ENCODE assay signal across 14 cellular contexts in genomic region chr16:53065436-53066165, GRCh38. TPM values are rescaled to one million over a fixed set of nuclear protein-coding genes. Genes with fewer than 3 reads are reported as not detected.
A peak's percentile ranks its signal among the peaks of the same experiment; 100 is the strongest.
DNase-seq lines count a peak whose midpoint lies in the region; ATAC-seq, FAIRE-seq and TF ChIP-seq lines count a peak whose summit lies in the region.
"Had no signal": no experiment of that assay in that cellular context is flagged by ENCODE, and none has a peak within 500 bp of the region (broad histone marks: within the 10 kb centered on the region; RNA-seq: fewer than 3 reads in every experiment).

No MANE protein-coding gene starts in this region.

- TF ChIP-seq CTCF in H9 (conservative IDR thresholded peaks at IDR 0.05), result no peak
- TF ChIP-seq CTCF in K562 (IDR thresholded peaks at IDR 0.05 in 2 of 3, conservative IDR thresholded peaks at IDR 0.05 in 1 of 3; ENCODE audit: insufficient read depth in 2 of 3, low read depth in 1 of 3, low read length in 3 of 3), result no peak
- no peak for TF ChIP-seq CTCF in foreskin fibroblast (IDR thresholded peaks at IDR 0.05; ENCODE audit: low read depth, low read length)
- TF ChIP-seq CTCF in vagina (IDR thresholded peaks at IDR 0.05), result no peak

- no peak overlapping the region for H3K56ac ChIP-seq in H9 (ENCODE audit: insufficient read length, low read depth, low read length)

- no peak overlapping the region for H2BK15ac ChIP-seq in H9 (ENCODE audit: low read depth, low read length)

- TF ChIP-seq EP300 in K562 (IDR thresholded peaks at IDR 0.05; ENCODE audit: low read length), result peak; percentile 62

- H3K27me3 ChIP-seq in H9 (ENCODE audit: insufficient read depth, low read length), result no peaks in the 10 kb centered on the region
- H3K27me3 ChIP-seq in K562 (ENCODE audit: control insufficient read depth in 2 of 2, insufficient read depth in 2 of 2, low read length in 2 of 2), result no peaks in the 10 kb centered on the region
- H3K27me3 ChIP-seq in right cardiac atrium (ENCODE audit: control insufficient read depth, insufficient read depth), result no peaks in the 10 kb centered on the region
- H3K27me3 ChIP-seq in skeletal muscle tissue (ENCODE audit: control insufficient read depth in 3 of 3, insufficient read depth in 3 of 3, low read length in 3 of 3), result no peaks in the 10 kb centered on the region
- no peaks in the 10 kb centered on the region for H3K27me3 ChIP-seq in vagina
- H3K27me3 ChIP-seq: neutrophil had no signal

- H2AFZ ChIP-seq in H9 (ENCODE audit: low read length) (no peak overlapping the region), K562 (ENCODE audit: low read depth, low read length) (no peak overlapping the region)

- no peak overlapping the region for H3K4me3 ChIP-seq in K562
- H3K4me3 ChIP-seq in right cardiac atrium (ENCODE audit: low read length), result no peak overlapping the region
- no peak overlapping the region for H3K4me3 ChIP-seq in skeletal muscle tissue (ENCODE audit: low read length in 3 of 3)
- no peak overlapping the region for H3K4me3 ChIP-seq in foreskin fibroblast (ENCODE audit: low read depth in 1 of 2, low read length in 2 of 2)
- H3K4me3 ChIP-seq in vagina, result no peak overlapping the region

- TF ChIP-seq POLR2A in K562 (conservative IDR thresholded peaks at IDR 0.05), result no peak
- no peak for TF ChIP-seq POLR2A in vagina (IDR thresholded peaks at IDR 0.05)

- no peak overlapping the region for H3T11ph ChIP-seq in H9 (ENCODE audit: low read length)

- no peak overlapping the region for H2BK12ac ChIP-seq in H9 (ENCODE audit: insufficient read length, low read depth, low read length)

- H3K27ac ChIP-seq in H9 (ENCODE audit: insufficient read length, low read depth, low read length) (no peak overlapping the region), K562 (ENCODE audit: extremely low read depth, low read depth, low read length) (no peak overlapping the region), right cardiac atrium (ENCODE audit: low read length) (peak overlapping the region; percentile 76), skeletal muscle tissue (ENCODE audit: low read depth, low read length) (peak overlapping the region; percentile 53), vagina (no peak overlapping the region)
- H3K27ac ChIP-seq: neutrophil had no signal

- POLR2A ChIA-PET in K562 (lab: Yijun Ruan, JAX), result interaction anchor here (0.6 to 1.6 kb wide), 4 partner anchors 9 to 229 kb away, joined by 3 to 8 read pairs (median 4); no protein-coding TSS in a partner anchor
- POLR2A ChIA-PET in naive thymus-derived CD8-positive, alpha-beta T cell (lab: Charles Lee), result no interaction called here

- H3K9ac ChIP-seq in H9 (ENCODE audit: extremely low read depth, insufficient read length, low read length), result no peak overlapping the region
- no peak overlapping the region for H3K9ac ChIP-seq in K562 (ENCODE audit: insufficient read depth in 1 of 2, low read depth in 2 of 2, low read length in 2 of 2)
- H3K9ac ChIP-seq in skeletal muscle tissue (ENCODE audit: low read depth in 1 of 3, low read length in 3 of 3), result no peak overlapping the region

- no peak overlapping the region for H3K4ac ChIP-seq in H9 (ENCODE audit: low read depth, low read length)

- H3K23ac ChIP-seq in H9 (ENCODE audit: insufficient read length, low read depth, low read length), result no peak overlapping the region

- no peaks in the 10 kb centered on the region for H4K20me1 ChIP-seq in H9 (ENCODE audit: control insufficient read depth, insufficient read depth, insufficient read length)
- H4K20me1 ChIP-seq in K562 (replicated peaks; ENCODE audit: control insufficient read depth, insufficient read depth, low read length), result 0 out of 2 replicates have a peak, but pooled peaks cover 3% of the 10 kb centered on the region

- no peaks in the 10 kb centered on the region for H3K27me3 Mint-ChIP-seq in H9 (ENCODE audit: low read depth)
- H3K27me3 Mint-ChIP-seq in naive thymus-derived CD8-positive, alpha-beta T cell, result no peaks in the 10 kb centered on the region
- H3K27me3 Mint-ChIP-seq: activated CD8-positive, alpha-beta memory T cell treated with anti-CD3 and anti-CD28 coated beads, Interleukin-2, amount 10 ng/mL, durations not matched to agents 7 days and 5 days had no signal

- no peaks in the 10 kb centered on the region for H3K9me3 ChIP-seq in H9 (ENCODE audit: control insufficient read depth, low read depth, low read length)
- H3K9me3 ChIP-seq in K562 (replicated peaks; ENCODE audit: control insufficient read depth, insufficient read depth, low read depth, low read length), result no peaks in the 10 kb centered on the region
- no peaks in the 10 kb centered on the region for H3K9me3 ChIP-seq in right cardiac atrium (ENCODE audit: control insufficient read depth, low read length)
- H3K9me3 ChIP-seq in skeletal muscle tissue (ENCODE audit: control insufficient read depth in 3 of 3, low read length in 3 of 3), result no peaks in the 10 kb centered on the region
- H3K9me3 ChIP-seq in vagina, result no peaks in the 10 kb centered on the region
- H3K9me3 ChIP-seq: neutrophil had no signal

- no peak overlapping the region for H4K8ac ChIP-seq in H9 (replicated peaks; ENCODE audit: insufficient read length, low read depth, low read length)

- no peak overlapping the region for H2BK20ac ChIP-seq in H9 (ENCODE audit: low read depth, low read length, poor library complexity, severe bottlenecking)

- intact Hi-C loops in K562 (cut with micrococcal nuclease), result no loop called here
- intact Hi-C loops in right cardiac atrium (cut with DNase I), result no loop called here
- intact Hi-C loops in vagina (cut with DNase I), result no loop called here

- no peak overlapping the region for H3K18ac ChIP-seq in H9 (ENCODE audit: insufficient read length, low read depth, low read length)

- H3K9me3 Mint-ChIP-seq in H9, result no peaks in the 10 kb centered on the region
- H3K9me3 Mint-ChIP-seq in naive thymus-derived CD8-positive, alpha-beta T cell, result no peaks in the 10 kb centered on the region

- DNase-seq in H9 (no peak), K562 (ENCODE audit: extremely low read depth in 1 of 4, low spot score in 3 of 4) (peak in 1 of 4 experiments; percentile 41), right cardiac atrium (no peak), foreskin fibroblast (no peak), vagina (ENCODE audit: extremely low spot score in 2 of 2) (no peak), Ammon's horn (ENCODE audit: low spot score) (no peak)
- DNase-seq in naive thymus-derived CD8-positive, alpha-beta T cell, result no peak
- DNase-seq: activated CD8-positive, alpha-beta memory T cell treated with anti-CD3 and anti-CD28 coated beads, Interleukin-2, amount 10 ng/mL, durations not matched to agents 7 days and 5 days; activated naive CD4-positive, alpha-beta T cell; DMS53; NCI-H1092 treated with DMSO at 0.1 percent for 48 hours; NCI-H2171 had no signal

- H3K4me1 ChIP-seq in H9 (ENCODE audit: insufficient read depth, low read length) (no peaks in the 10 kb centered on the region), K562 (replicated peaks in 1 of 2; ENCODE audit: control insufficient read depth in 2 of 2, insufficient read depth in 2 of 2, low read length in 2 of 2) (peaks cover 0 to 14% of the 10 kb centered on the region in 2 experiments; a peak in 2 of 5 replicates), right cardiac atrium (ENCODE audit: control insufficient read depth, insufficient read depth, low read length) (peaks cover 15% of the 10 kb centered on the region), skeletal muscle tissue (ENCODE audit: control insufficient read depth in 3 of 3, insufficient read depth in 3 of 3, low read length in 3 of 3) (peaks cover 13 to 30% (median 30%) of the 10 kb centered on the region in 3 donors), vagina (peaks cover 18% of the 10 kb centered on the region)

- no peak overlapping the region for H2BK5ac ChIP-seq in H9 (ENCODE audit: insufficient read length, low read length)

- peaks cover 30% of the 10 kb centered on the region; the same call in 2 of the 3 replicates for H3K36me3 ChIP-seq in K562 (ENCODE audit: control insufficient read depth, insufficient read depth, low read length)
- H3K36me3 ChIP-seq in skeletal muscle tissue (ENCODE audit: control insufficient read depth in 3 of 3, insufficient read depth in 3 of 3, low read length in 3 of 3), result no peaks in the 10 kb centered on the region
- no peaks in the 10 kb centered on the region for H3K36me3 ChIP-seq in vagina
- H3K36me3 ChIP-seq: neutrophil had no signal

- CTCF ChIA-PET in K562 (lab: Yijun Ruan, JAX; ENCODE audit: low intra/inter-chr PET ratio), result no interaction called here

- H3K27ac Mint-ChIP-seq in H9, result peak overlapping the region in 2 of 3 experiments; percentile 50 to 77; a peak in 2 of 7 replicates
- H3K27ac Mint-ChIP-seq in naive thymus-derived CD8-positive, alpha-beta T cell, result peak overlapping the region in 3 of 10 donors; percentile 20 to 62 (median 32)

- no peaks in the 10 kb centered on the region for H3K79me1 ChIP-seq in H9 (ENCODE audit: insufficient read depth, low read depth, low read length, poor library complexity, severe bottlenecking)

- in situ Hi-C loops in K562 (cut with MboI), result no loop called here

- no peak overlapping the region for H2BK120ac ChIP-seq in H9 (ENCODE audit: low read depth, low read length, poor library complexity, severe bottlenecking)

- no peak for TF ChIP-seq RAD21 in K562 (CRISPR knock-in tag; conservative IDR thresholded peaks at IDR 0.05 in 1 of 2, IDR thresholded peaks at IDR 0.05 in 1 of 2)

- H3K79me2 ChIP-seq in H9 (ENCODE audit: insufficient read depth, low read length), result no peaks in the 10 kb centered on the region; the same call in none of the 2 replicates
- peaks cover 88% of the 10 kb centered on the region for H3K79me2 ChIP-seq in K562 (ENCODE audit: control insufficient read depth, insufficient read depth, low read length)

- peak; percentile 63 for ATAC-seq in K562
- peak; percentile 75 to 82 for ATAC-seq in right cardiac atrium
- no peak for ATAC-seq in naive thymus-derived CD8-positive, alpha-beta T cell
- ATAC-seq: activated CD8-positive, alpha-beta memory T cell treated with anti-CD3 and anti-CD28 coated beads, Interleukin-2, amount 10 ng/mL, durations not matched to agents 7 days and 5 days had no signal

- no CpG with 5 or more reads among the region's 6 CpGs for WGBS in H9 (ENCODE audit: extremely low coverage, insufficient read length, low lambda C conversion rate)
- 29% methylated on average over 6 of the region's 6 CpGs for WGBS in K562 (ENCODE audit: insufficient coverage, low coverage, missing lambda C conversion rate)
- 44% methylated on average over 6 of the region's 6 CpGs for WGBS in right cardiac atrium

- H3K23me2 ChIP-seq in H9 (ENCODE audit: insufficient read length, low read depth, low read length, poor library complexity, severe bottlenecking), result no peaks in the 10 kb centered on the region

- no peak overlapping the region for H2AK5ac ChIP-seq in H9 (ENCODE audit: insufficient read length, low read length)

- H4K5ac ChIP-seq in H9 (ENCODE audit: insufficient read length, low read depth, low read length), result peak overlapping the region; percentile 59

- no peak overlapping the region for H4K91ac ChIP-seq in H9 (ENCODE audit: insufficient read length, low read depth, low read length)

- no peak for FAIRE-seq in K562 (lab: Jason Lieb, UNC)

- H3K36me3 Mint-ChIP-seq in H9 (ENCODE audit: insufficient read depth in 1 of 3, low read depth in 3 of 3), result peaks cover 0 to 16% (median 4%) of the 10 kb centered on the region in 3 experiments; a peak in 4 of 7 replicates
- H3K36me3 Mint-ChIP-seq in naive thymus-derived CD8-positive, alpha-beta T cell, result no peaks in the 10 kb centered on the region

- BruUV-seq in K562 (replicated peaks; lab: Mats Ljungman, UMichigan), result no TSS peak

- peaks cover 17 to 20% of the 10 kb centered on the region in 2 experiments for H3K4me1 Mint-ChIP-seq in H9
- peaks cover 20 to 85% (median 59%) of the 10 kb centered on the region in 4 donors for H3K4me1 Mint-ChIP-seq in naive thymus-derived CD8-positive, alpha-beta T cell

- H3K4me2 ChIP-seq in H9 (ENCODE audit: insufficient read depth, insufficient read length, low read length) (no peak overlapping the region), K562 (ENCODE audit: insufficient read depth, low read length) (no peak overlapping the region)

- H3K4me3 Mint-ChIP-seq in H9, result no peak overlapping the region
- H3K4me3 Mint-ChIP-seq in naive thymus-derived CD8-positive, alpha-beta T cell, result no peak overlapping the region
- H3K4me3 Mint-ChIP-seq: activated CD8-positive, alpha-beta memory T cell treated with anti-CD3 and anti-CD28 coated beads, Interleukin-2, amount 10 ng/mL, durations not matched to agents 7 days and 5 days had no signal

- no peak overlapping the region for H3K14ac ChIP-seq in H9 (ENCODE audit: insufficient read depth, low read length)

- no peaks in the 10 kb centered on the region for H3K9me1 ChIP-seq in K562 (ENCODE audit: control insufficient read depth, insufficient read depth, low read length)

RNA-seq across cellular contexts. Expression of gene CHD9, which starts 10.8 kb away (rescaled TPM):
- total RNA-seq in H9 (2021) (37.6 and 46.2 TPM in 2 replicates), K562 (2014; rRNA removed) (22.0 and 32.0 TPM in 2 replicates), K562 (2014; rRNA removed; fragmentation: Illumina TruSeq; extraction: Trizol) (58.1 and 65.4 TPM in 2 replicates), K562 (2015; rRNA removed; fragmentation: Illumina TruSeq; extraction: Trizol) (49.1 and 54.0 TPM in 2 replicates), K562 (2021) (38.8 and 40.7 TPM in 2 replicates), right cardiac atrium (10 to 100 TPM; 49.4 to 73.5 (median 57.4) TPM), skeletal muscle tissue (69.4 TPM), vagina (77.6 TPM)
- 65.0 and 350 TPM in 2 replicates for total RNA-seq in K562 (2011; cell fraction: chromatin; rRNA removed; ENCODE audit: low replicate concordance)
- 31.9 and 54.3 TPM in 2 replicates for total RNA-seq in K562 (2011; cell fraction: nucleolus; rRNA removed)
- 103 and 111 TPM in 2 replicates for total RNA-seq in K562 (2011; cell fraction: nucleoplasm; rRNA removed)
- polyA plus RNA-seq in K562 (2011; rRNA removed) (33.9 and 41.6 TPM in 2 replicates), K562 (2014; fragmentation: Illumina TruSeq; extraction: Trizol) (25.6 and 29.0 TPM in 2 replicates), K562 (2014; fragmentation: Nextera tagmentation; extraction: Ambion mirVana) (10 to 100 TPM; 33.7 to 69.3 TPM), K562 (2014; rRNA removed) (26.1 and 40.6 TPM in 2 replicates), right cardiac atrium (7.3 TPM)
- 6.7 and 13.4 TPM in 2 replicates for polyA plus RNA-seq in K562 (2011; cell fraction: cytosol; rRNA removed)
- polyA plus RNA-seq in K562 (2011; cell fraction: nucleus; rRNA removed), result 31.4 and 44.3 TPM in 2 replicates
- polyA plus RNA-seq in K562 (2012), result 20.4 and 21.2 TPM in 2 replicates
- 179 and 246 TPM in 2 replicates for polyA minus RNA-seq in K562 (2011; rRNA and poly(A)+ RNA removed)
- polyA minus RNA-seq in K562 (2011; cell fraction: cytosol; rRNA and poly(A)+ RNA removed), result 23.1 and 25.2 TPM in 2 replicates
- polyA minus RNA-seq in K562 (2011; cell fraction: nucleus; rRNA and poly(A)+ RNA removed), result 89.8 and 176 TPM in 2 replicates
- 10 to 100 TPM; 36.4 to 42.6 TPM for total RNA-seq in naive thymus-derived CD8-positive, alpha-beta T cell
- polyA plus RNA-seq in naive thymus-derived CD8-positive, alpha-beta T cell, result 10 to 100 TPM; 18.4 to 28.8 (median 21.7) TPM

RNA-seq across cellular contexts. Expression of gene CHD9NB, which starts 12.9 kb away (rescaled TPM):
- total RNA-seq in H9 (2021), result 2.6 and 3.3 TPM in 2 replicates
- not detected in 2 replicates for total RNA-seq in K562 (2011; cell fraction: chromatin; rRNA removed; ENCODE audit: low replicate concordance)
- not detected in 2 replicates for total RNA-seq in K562 (2011; cell fraction: nucleolus; rRNA removed)
- not detected in 2 replicates for total RNA-seq in K562 (2011; cell fraction: nucleoplasm; rRNA removed)
- not detected in 2 replicates for total RNA-seq in K562 (2014; rRNA removed)
- total RNA-seq in K562 (2014; rRNA removed; fragmentation: Illumina TruSeq; extraction: Trizol), result 0.07 TPM in 1 of 2 replicates, not detected in the other
- not detected in 2 replicates for total RNA-seq in K562 (2015; rRNA removed; fragmentation: Illumina TruSeq; extraction: Trizol)
- 0.13 TPM in 1 of 2 replicates, not detected in the other for total RNA-seq in K562 (2021)
- not detected in 2 replicates for polyA plus RNA-seq in K562 (2011; rRNA removed)
- polyA plus RNA-seq in K562 (2011; cell fraction: cytosol; rRNA removed), result not detected in 2 replicates
- polyA plus RNA-seq in K562 (2011; cell fraction: nucleus; rRNA removed), result 0.07 TPM in 1 of 2 replicates, not detected in the other
- 0.10 TPM in 1 of 2 replicates, not detected in the other for polyA plus RNA-seq in K562 (2012)
- polyA plus RNA-seq in K562 (2014; fragmentation: Illumina TruSeq; extraction: Trizol), result 0.10 and 0.29 TPM in 2 replicates
- polyA plus RNA-seq in K562 (2014; fragmentation: Nextera tagmentation; extraction: Ambion mirVana), result under 1 TPM in 1 of 2 experiments, not detected in 1; 0.06 TPM
- polyA plus RNA-seq in K562 (2014; rRNA removed), result 0.19 TPM in 1 of 2 replicates, not detected in the other
- not detected in 2 replicates for polyA minus RNA-seq in K562 (2011; rRNA and poly(A)+ RNA removed)
- polyA minus RNA-seq in K562 (2011; cell fraction: cytosol; rRNA and poly(A)+ RNA removed), result not detected in 2 replicates
- not detected in 2 replicates for polyA minus RNA-seq in K562 (2011; cell fraction: nucleus; rRNA and poly(A)+ RNA removed)
- under 1 TPM; 0.50 to 0.94 (median 0.77) TPM for total RNA-seq in right cardiac atrium
- polyA plus RNA-seq in right cardiac atrium, result 0.77 TPM
- total RNA-seq in skeletal muscle tissue, result 0.52 TPM
- total RNA-seq in naive thymus-derived CD8-positive, alpha-beta T cell, result not detected
- polyA plus RNA-seq in naive thymus-derived CD8-positive, alpha-beta T cell, result not detected
- not detected for total RNA-seq in vagina

Comparison
In these comparisons a context has a peak if more than half of its experiments do, and no peak if none do; other contexts are left out.
1. H3K27ac ChIP-seq: peak in right cardiac atrium (single experiment) and skeletal muscle tissue (single experiment); none in H9 (single experiment), K562 (single experiment) and vagina (single experiment).
2. ATAC-seq: peak in K562 (single experiment) and right cardiac atrium (2 of 2); none in naive thymus-derived CD8-positive, alpha-beta T cell (0 of 2).